8 cellular contexts compared by ENCODE assay signal in the genomic region with DNA sequence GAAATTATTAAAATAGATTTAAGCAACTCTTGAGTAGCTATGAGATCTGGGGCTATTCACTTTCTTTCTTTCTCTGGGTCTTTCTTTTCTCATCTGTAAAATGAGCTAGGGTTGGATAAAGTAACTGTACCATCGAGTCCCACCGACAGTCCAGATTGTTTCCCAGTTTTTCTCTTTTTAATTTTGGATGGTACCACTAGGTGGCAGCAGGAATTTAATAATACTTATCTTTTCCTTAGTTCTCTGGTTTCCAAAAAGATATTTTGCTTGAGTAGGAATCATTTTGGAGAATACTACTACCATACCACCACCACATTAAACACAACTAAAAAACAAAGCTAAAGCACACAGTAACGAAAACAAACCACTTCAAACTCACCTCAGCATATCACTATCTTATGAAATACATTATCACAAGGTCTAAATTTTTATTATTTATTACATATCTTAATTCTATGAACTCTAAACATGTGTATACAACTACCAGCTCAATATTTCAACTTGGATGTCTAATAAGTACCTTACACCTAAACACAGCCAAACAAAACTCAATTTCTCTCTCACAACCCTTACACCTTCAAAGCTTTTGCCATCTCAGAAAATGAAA.
DNase-seq lines count a peak whose midpoint lies in the region; ATAC-seq and TF ChIP-seq lines count a peak whose summit lies in the region.

No MANE protein-coding gene starts in this region.

- 18 to 29% (median 21%) methylated on average over 3 of the region's 3 CpGs for WGBS in adrenal gland, 4 donors
- 15% methylated on average over 3 of the region's 3 CpGs for WGBS in right lobe of liver (ENCODE audit: insufficient coverage, low coverage, low lambda C conversion rate, missing lambda C conversion rate)

- intact Hi-C loops in adrenal gland (cut with DNase I) = loop anchor here (10.0 kb wide), 2 partner anchors 702 to 882 kb away; no protein-coding TSS in a partner anchor
- intact Hi-C loops in right lobe of liver (cut with DNase I) = loop anchor here (10.0 kb wide), 1 partner anchor 702 kb away; no protein-coding TSS in a partner anchor

- peak; percentile 47 to 67 (median 62) for TF ChIP-seq CTCF in adrenal gland (IDR thresholded peaks at IDR 0.05)
- peak; percentile 47 to 61 (median 54) for TF ChIP-seq CTCF in right lobe of liver (IDR thresholded peaks at IDR 0.05)

- TF ChIP-seq POLR2A in adrenal gland (IDR thresholded peaks at IDR 0.05) (no peak), right lobe of liver (IDR thresholded peaks at IDR 0.05) (no peak)

- H3K36me3 ChIP-seq in adrenal gland (replicated peaks in 1 of 2) (no peaks in the 10 kb centered on the region), right lobe of liver (no peaks in the 10 kb centered on the region)
- H3K36me3 ChIP-seq in effector memory CD4-positive, alpha-beta T cell (ENCODE audit: control insufficient read depth, insufficient read depth, low read length) = no peaks in the 10 kb centered on the region

- no peaks in the 10 kb centered on the region for H3K27me3 ChIP-seq in adrenal gland
- no peaks in the 10 kb centered on the region for H3K27me3 ChIP-seq in right lobe of liver
- H3K27me3 ChIP-seq in effector memory CD4-positive, alpha-beta T cell (replicated peaks; ENCODE audit: control insufficient read depth, insufficient read depth, low read length, poor library complexity, severe bottlenecking) = no peaks in the 10 kb centered on the region

- DNase-seq in CD1c-positive myeloid dendritic cell (ENCODE audit: extremely low spot score) (peak; percentile 23), HT-29 (ENCODE audit: low spot score) (peak; percentile 65), adrenal gland (no peak), right lobe of liver (no peak), GDM1 (lab: John Stamatoyannopoulos, UW) (no peak)
- DNase-seq in activated CD4-positive, alpha-beta T cell treated with anti-CD3 and anti-CD28 coated beads, Interleukin-2, amount 50 U/mL, for 1 hour = no peak
- no peak for DNase-seq in effector memory CD4-positive, alpha-beta T cell

- peak in 3 of 4 donors; percentile 22 to 54 (median 47) for ATAC-seq in right lobe of liver
- ATAC-seq in GM19328 (IDR thresholded peaks at IDR 0.05; ENCODE audit: unreplicated experiment) = no peak

- H3K9me3 ChIP-seq in adrenal gland (replicated peaks in 1 of 3) (no peaks in the 10 kb centered on the region), right lobe of liver (no peaks in the 10 kb centered on the region)
- H3K9me3 ChIP-seq in effector memory CD4-positive, alpha-beta T cell (ENCODE audit: control insufficient read depth, low read length) = no peaks in the 10 kb centered on the region

- H3K4me3 ChIP-seq in adrenal gland (no peak overlapping the region), right lobe of liver (no peak overlapping the region)
- no peak overlapping the region for H3K4me3 ChIP-seq in effector memory CD4-positive, alpha-beta T cell (ENCODE audit: insufficient read depth, low read depth, low read length, poor library complexity, severe bottlenecking)

- H3K4me1 ChIP-seq in adrenal gland (replicated peaks in 1 of 2) (no peaks in the 10 kb centered on the region), right lobe of liver (no peaks in the 10 kb centered on the region)
- H3K4me1 ChIP-seq in effector memory CD4-positive, alpha-beta T cell (ENCODE audit: control insufficient read depth, insufficient read depth, low read length, poor library complexity, severe bottlenecking) = no peaks in the 10 kb centered on the region

- H3K27ac ChIP-seq in adrenal gland (no peak overlapping the region), right lobe of liver (no peak overlapping the region)
- no peak overlapping the region for H3K27ac ChIP-seq in effector memory CD4-positive, alpha-beta T cell (ENCODE audit: insufficient read depth, low read length, poor library complexity, severe bottlenecking)

Comparison
In these comparisons a context has a peak if more than half of its experiments do, and no peak if none do; other contexts are left out.
1. DNase-seq: peak in CD1c-positive myeloid dendritic cell (single experiment) and HT-29 (single experiment); none in adrenal gland (0 of 7), right lobe of liver (0 of 3), activated CD4-positive, alpha-beta T cell treated with anti-CD3 and anti-CD28 coated beads, Interleukin-2, amount 50 U/mL, for 1 hour (single experiment), GDM1 (single experiment) and effector memory CD4-positive, alpha-beta T cell (0 of 3).